ENCODE assay signal across 14 cellular contexts in genomic region chr14:62118461-62118860, GRCh38.
"Had no signal": no experiment of that assay in that cellular context is flagged by ENCODE, and none has a peak within 500 bp of the region (broad histone marks: within the 10 kb centered on the region; RNA-seq: fewer than 3 reads in every experiment).

No MANE protein-coding gene starts in this region.

- H3K27me3 ChIP-seq: ovary had no signal

- H3K9me3 ChIP-seq: ovary, suprapubic skin, upper lobe of right lung had no signal

- H3K4me3 ChIP-seq: ovary, upper lobe of right lung had no signal

- H3K9me3 Mint-ChIP-seq: activated naive CD4-positive, alpha-beta T cell treated with anti-CD3 and anti-CD28 coated beads, Interleukin-2, amount 50 U/mL, for 24 hours; central memory CD8-positive, alpha-beta T cell; endodermal cell; naive thymus-derived CD8-positive, alpha-beta T cell had no signal

- H3K36me3 ChIP-seq: ovary, suprapubic skin, upper lobe of right lung had no signal

- H3K27ac ChIP-seq: ovary, suprapubic skin, upper lobe of right lung had no signal

- H3K36me3 Mint-ChIP-seq: activated naive CD4-positive, alpha-beta T cell treated with anti-CD3 and anti-CD28 coated beads, Interleukin-2, amount 50 U/mL, for 24 hours; naive thymus-derived CD8-positive, alpha-beta T cell had no signal

- ATAC-seq: left lobe of liver, upper lobe of right lung had no signal

- H3K27ac Mint-ChIP-seq: activated naive CD4-positive, alpha-beta T cell treated with anti-CD3 and anti-CD28 coated beads, Interleukin-2, amount 50 U/mL, for 24 hours; endodermal cell; naive thymus-derived CD8-positive, alpha-beta T cell had no signal

- DNase-seq: activated CD4-positive, CD25-positive, alpha-beta regulatory T cell; activated effector memory CD4-positive, alpha-beta T cell treated with Interleukin-2 at 50 U/mL for 16 hours; activated T-cell treated with anti-CD3 and anti-CD28 coated beads, Interleukin-2, amount 50 U/mL, for 1 hour; endodermal cell; mammary epithelial cell; naive thymus-derived CD8-positive, alpha-beta T cell; ovary; stimulated activated CD4-positive, alpha-beta T cell treated with anti-CD3 and anti-CD28 coated beads, Interleukin-2, amount 100 ng/mL, for 48 hours; stimulated activated naive CD4-positive, alpha-beta T cell treated with Interleukin-2 at 50 U/mL for 16 hours; upper lobe of right lung had no signal
